8 cellular contexts compared by ENCODE assay signal in genomic region chr10:25113231-25114035, GRCh38.
DNase-seq lines count a peak whose midpoint lies in the region; ATAC-seq and TF ChIP-seq lines count a peak whose summit lies in the region.

No MANE protein-coding gene starts in this region.

- intact Hi-C loops in left colon (cut with DNase I, micrococcal nuclease), result loop anchor here in 1 of 2 donors (10.0 kb wide), 1 partner anchor 101 kb away; no protein-coding TSS in a partner anchor

- ATAC-seq in GM18858 (IDR thresholded peaks at IDR 0.05; ENCODE audit: unreplicated experiment), result peak; percentile 83
- ATAC-seq in HG02973 (IDR thresholded peaks at IDR 0.05; ENCODE audit: unreplicated experiment), result peak; percentile 82
- ATAC-seq in left colon, result peak; percentile 92

- no peak overlapping the region for H3K4me3 ChIP-seq in choroid plexus epithelial cell (ENCODE audit: low read depth, low read length)

- peak; percentile 94 for TF ChIP-seq CTCF in choroid plexus epithelial cell (conservative IDR thresholded peaks at IDR 0.05; ENCODE audit: low read depth, low read length)

- DNase-seq in Ammon's horn (ENCODE audit: low spot score), result peak; percentile 89
- DNase-seq in NCI-H1694 (lab: John Stamatoyannopoulos, UW), result peak; percentile 50
- DNase-seq in SW 1271 (lab: John Stamatoyannopoulos, UW), result peak; percentile 9 to 53
- DNase-seq in choroid plexus epithelial cell (ENCODE audit: low read depth), result peak; percentile 89
- peak; percentile 72 to 82 for DNase-seq in left colon
- DNase-seq in stimulated activated CD4-positive, alpha-beta T cell treated with anti-CD3 and anti-CD28 coated beads, Interleukin-4, amount 100 ng/mL, for 24 hours, result peak; percentile 25

Comparison
In these comparisons a context has a peak if more than half of its experiments do, and no peak if none do; other contexts are left out.
1. DNase-seq: peak in every context shown above with its lines; median percentile 89 in Ammon's horn; 89 in choroid plexus epithelial cell; 77 in left colon; 50 in NCI-H1694; 31 in SW 1271; 25 in stimulated activated CD4-positive, alpha-beta T cell treated with anti-CD3 and anti-CD28 coated beads, Interleukin-4, amount 100 ng/mL, for 24 hours.